17 cellular contexts compared by ENCODE assay signal in the genomic region with DNA sequence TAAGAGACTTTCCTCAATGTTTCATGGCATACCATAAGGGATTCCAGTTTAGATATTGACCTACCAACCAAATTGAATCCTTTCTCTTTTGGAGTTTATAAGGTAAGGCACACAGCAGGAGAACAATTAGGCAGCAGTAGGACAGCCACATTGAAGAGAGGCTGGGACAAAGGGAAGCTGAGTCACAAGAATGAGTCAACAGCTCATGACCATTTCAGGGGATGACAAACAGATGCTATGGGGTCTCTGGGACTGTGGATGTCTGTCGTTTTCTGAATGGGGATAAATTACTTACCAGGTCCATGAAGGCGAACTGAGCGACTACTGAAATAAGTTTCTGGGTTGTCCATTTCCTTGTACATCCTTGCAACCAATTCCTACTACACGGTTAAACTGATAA. TPM values are rescaled to one million over a fixed set of nuclear protein-coding genes. Genes with fewer than 3 reads are reported as not detected.
"Had no signal": no experiment of that assay in that cellular context is flagged by ENCODE, and none has a peak within 500 bp of the region (broad histone marks: within the 10 kb centered on the region; RNA-seq: fewer than 3 reads in every experiment).

No MANE protein-coding gene starts in this region.

- H3K4me1 Mint-ChIP-seq: activated CD8-positive, alpha-beta memory T cell treated with anti-CD3 and anti-CD28 coated beads, Interleukin-2, amount 10 ng/mL, durations not matched to agents 7 days and 5 days; nephron had no signal

- H3K36me3 ChIP-seq: esophagus squamous epithelium, gastrocnemius medialis, heart right ventricle, left lung, upper lobe of right lung had no signal

- H3K4me1 ChIP-seq: esophagus squamous epithelium, gastrocnemius medialis, heart right ventricle, left lung, upper lobe of right lung had no signal

- H3K9me3 ChIP-seq: gastrocnemius medialis, left lung, upper lobe of right lung had no signal

- H3K27ac ChIP-seq: esophagus squamous epithelium, gastrocnemius medialis, heart right ventricle, left lung, upper lobe of right lung had no signal

- DNase-seq: activated CD4-positive, alpha-beta T cell treated with anti-CD3 and anti-CD28 coated beads for 1 hour; activated CD4-positive, alpha-beta T cell treated with anti-CD3 and anti-CD28 coated beads, Interleukin-2, amount 50 U/mL, for 48 hours; activated CD8-positive, alpha-beta memory T cell treated with anti-CD3 and anti-CD28 coated beads, Interleukin-2, amount 10 ng/mL, durations not matched to agents 7 days and 5 days; activated effector memory CD4-positive, alpha-beta T cell treated with anti-CD3 and anti-CD28 coated beads, Interleukin-2, amount 50 U/mL, for 16 hours; activated T-cell treated with anti-CD3 and anti-CD28 coated beads, Interleukin-2, amount 50 U/mL, for 24 hours; esophagus squamous epithelium; gastrocnemius medialis; heart right ventricle; islet precursor cell; left lung; mesendoderm; stimulated activated CD4-positive, alpha-beta T cell treated with anti-CD3 and anti-CD28 coated beads, Interleukin-4, amount 100 ng/mL, for 24 hours; upper lobe of right lung had no signal

- H3K4me3 Mint-ChIP-seq: activated CD8-positive, alpha-beta memory T cell treated with anti-CD3 and anti-CD28 coated beads, Interleukin-2, amount 10 ng/mL, durations not matched to agents 7 days and 5 days; activated naive CD8-positive, alpha-beta T cell; activated T-cell treated with anti-CD3 and anti-CD28 coated beads, Interleukin-2, amount 50 U/mL, for 24 hours; nephron; stimulated activated naive CD8-positive, alpha-beta T cell treated with anti-CD3 and anti-CD28 coated beads, Interleukin-15, Interleukin-2, amounts not matched to agents 100 ng/mL and 50 ng/mL, for 24 hours; T-helper 2 cell treated with Interferon-gamma antibody and Interleukin-4, amounts not matched to agents 5 μg/mL and 100 μg/mL, for 36 hours had no signal

- H3K27me3 Mint-ChIP-seq: activated CD8-positive, alpha-beta memory T cell treated with anti-CD3 and anti-CD28 coated beads, Interleukin-2, amount 10 ng/mL, durations not matched to agents 7 days and 5 days; activated T-cell treated with anti-CD3 and anti-CD28 coated beads, Interleukin-2, amount 50 U/mL, for 24 hours; stimulated activated naive CD8-positive, alpha-beta T cell treated with anti-CD3 and anti-CD28 coated beads, Interleukin-15, Interleukin-2, amounts not matched to agents 100 ng/mL and 50 ng/mL, for 24 hours had no signal

- H3K27ac Mint-ChIP-seq: activated CD8-positive, alpha-beta memory T cell treated with anti-CD3 and anti-CD28 coated beads, Interleukin-2, amount 10 ng/mL, durations not matched to agents 7 days and 5 days; activated naive CD8-positive, alpha-beta T cell; activated T-cell treated with anti-CD3 and anti-CD28 coated beads, Interleukin-2, amount 50 U/mL, for 24 hours; nephron; stimulated activated naive CD8-positive, alpha-beta T cell treated with anti-CD3 and anti-CD28 coated beads, Interleukin-15, Interleukin-2, amounts not matched to agents 100 ng/mL and 50 ng/mL, for 24 hours; T-helper 2 cell treated with Interferon-gamma antibody and Interleukin-4, amounts not matched to agents 5 μg/mL and 100 μg/mL, for 36 hours had no signal

- ATAC-seq: activated CD8-positive, alpha-beta memory T cell treated with anti-CD3 and anti-CD28 coated beads, Interleukin-2, amount 10 ng/mL, durations not matched to agents 7 days and 5 days; gastrocnemius medialis; heart right ventricle; left lung; upper lobe of right lung had no signal

- H3K36me3 Mint-ChIP-seq: activated CD8-positive, alpha-beta memory T cell treated with anti-CD3 and anti-CD28 coated beads, Interleukin-2, amount 10 ng/mL, durations not matched to agents 7 days and 5 days; activated naive CD8-positive, alpha-beta T cell had no signal

- H3K4me3 ChIP-seq: esophagus squamous epithelium, gastrocnemius medialis, heart right ventricle, left lung, upper lobe of right lung had no signal

- H3K27me3 ChIP-seq: esophagus squamous epithelium, gastrocnemius medialis, heart right ventricle, left lung, upper lobe of right lung had no signal

RNA-seq across cellular contexts. Expression of gene E2F7, which starts 48.6 kb away (rescaled TPM):
- total RNA-seq: gastrocnemius medialis had no signal
